7 cellular contexts compared by ENCODE assay signal in genomic region chr9:69120380-69121154, GRCh38. TPM values are rescaled to one million over a fixed set of nuclear protein-coding genes. Genes with fewer than 3 reads are reported as not detected.
DNase-seq lines count a peak whose midpoint lies in the region; ATAC-seq and FAIRE-seq lines count a peak whose summit lies in the region.

No MANE protein-coding gene starts in this region.

- H3K27me3 Mint-ChIP-seq in activated naive CD8-positive, alpha-beta T cell treated with anti-CD3 and anti-CD28 coated beads, Interleukin-2, amount 10 ng/mL, durations not matched to agents 7 days and 5 days, result peaks cover 8% of the 10 kb centered on the region

- H3K36me3 Mint-ChIP-seq in activated naive CD8-positive, alpha-beta T cell treated with anti-CD3 and anti-CD28 coated beads, Interleukin-2, amount 10 ng/mL, durations not matched to agents 7 days and 5 days, result no peaks in the 10 kb centered on the region

- in situ Hi-C loops in G401 (cut with HindIII; ENCODE audit: low sequenced_read_pairs), result no loop called here

- FAIRE-seq in GM18507 (lab: Jason Lieb, UNC), result peak; percentile 39

- no peaks in the 10 kb centered on the region for H3K36me3 ChIP-seq in iPS-18a (ENCODE audit: control insufficient read depth, low read depth, low read length)
- no peaks in the 10 kb centered on the region for H3K36me3 ChIP-seq in skeletal muscle satellite cell (ENCODE audit: insufficient read depth, low read length)

- DNase-seq in GM18507 (ENCODE audit: extremely low spot score, insufficient read length, low read depth) (peak; percentile 18), NCI-H1417 (lab: John Stamatoyannopoulos, UW) (peak; percentile 15 to 96 (median 92)), G401 (ENCODE audit: low spot score) (no peak)
- DNase-seq in activated naive CD8-positive, alpha-beta T cell treated with anti-CD3 and anti-CD28 coated beads, Interleukin-2, amount 10 ng/mL, durations not matched to agents 7 days and 5 days, result peak; percentile 32
- no peak for DNase-seq in effector CD8-positive, alpha-beta T cell (lab: John Stamatoyannopoulos, UW)

- H3K4me1 ChIP-seq in iPS-18a (ENCODE audit: control insufficient read depth, low read depth, low read length) (peaks cover 14% of the 10 kb centered on the region), skeletal muscle satellite cell (ENCODE audit: control insufficient read depth, insufficient read depth, low read length) (peaks cover 11% of the 10 kb centered on the region)

- no peaks in the 10 kb centered on the region for H3K9me3 ChIP-seq in iPS-18a (ENCODE audit: control insufficient read depth, low read depth, low read length)
- no peaks in the 10 kb centered on the region for H3K9me3 ChIP-seq in skeletal muscle satellite cell (replicated peaks; ENCODE audit: low read length)

- H3K27ac Mint-ChIP-seq in activated naive CD8-positive, alpha-beta T cell treated with anti-CD3 and anti-CD28 coated beads, Interleukin-2, amount 10 ng/mL, durations not matched to agents 7 days and 5 days, result no peak overlapping the region

- H3K9me3 Mint-ChIP-seq in activated naive CD8-positive, alpha-beta T cell treated with anti-CD3 and anti-CD28 coated beads, Interleukin-2, amount 10 ng/mL, durations not matched to agents 7 days and 5 days, result no peaks in the 10 kb centered on the region

- peak overlapping the region; percentile 100 for H3K4me2 ChIP-seq in skeletal muscle satellite cell (ENCODE audit: low read length)

- H3K9ac ChIP-seq in iPS-18a (ENCODE audit: low read length) (peak overlapping the region; percentile 96), skeletal muscle satellite cell (ENCODE audit: low read depth, low read length) (no peak overlapping the region)

- peak overlapping the region; percentile 76 for H3K4me3 Mint-ChIP-seq in activated naive CD8-positive, alpha-beta T cell treated with anti-CD3 and anti-CD28 coated beads, Interleukin-2, amount 10 ng/mL, durations not matched to agents 7 days and 5 days

- H3K27me3 ChIP-seq in iPS-18a (ENCODE audit: control insufficient read depth, insufficient read depth, low read length) (no peaks in the 10 kb centered on the region), skeletal muscle satellite cell (ENCODE audit: control insufficient read depth, insufficient read depth, low read length) (no peaks in the 10 kb centered on the region)

- H3K4me3 ChIP-seq in iPS-18a (ENCODE audit: low read length) (peak overlapping the region; percentile 87), skeletal muscle satellite cell (ENCODE audit: low read length) (peak overlapping the region; percentile 80)

- H3K4me1 Mint-ChIP-seq in activated naive CD8-positive, alpha-beta T cell treated with anti-CD3 and anti-CD28 coated beads, Interleukin-2, amount 10 ng/mL, durations not matched to agents 7 days and 5 days, result peaks cover 12% of the 10 kb centered on the region

- ATAC-seq in activated naive CD8-positive, alpha-beta T cell treated with anti-CD3 and anti-CD28 coated beads, Interleukin-2, amount 10 ng/mL, durations not matched to agents 7 days and 5 days (ENCODE audit: low read depth), result no peak

- POLR2A ChIA-PET in activated naive CD8-positive, alpha-beta T cell treated with anti-CD3 and anti-CD28 coated beads, Interleukin-2, amount 10 ng/mL, durations not matched to agents 7 days and 5 days (lab: Charles Lee), result no interaction called here

- H3K27ac ChIP-seq in iPS-18a (ENCODE audit: low read length), result peak overlapping the region; percentile 96

RNA-seq across cellular contexts. Expression of gene TJP2, which starts 53.5 kb away (rescaled TPM):
- total RNA-seq in activated naive CD8-positive, alpha-beta T cell treated with anti-CD3 and anti-CD28 coated beads, Interleukin-2, amount 10 ng/mL, durations not matched to agents 7 days and 5 days, result 1 to 10 TPM; 2.1 to 3.2 TPM
- 14.6 and 34.2 TPM in 2 replicates for total RNA-seq in skeletal muscle satellite cell (2012; rRNA removed)
- 1.7 and 5.1 TPM in 2 replicates for total RNA-seq in G401 (2014; rRNA removed; shearing (Covaris generic))

Comparison
In these comparisons a context has a peak if more than half of its experiments do, and no peak if none do; other contexts are left out.
1. DNase-seq: peak in GM18507 (single experiment), NCI-H1417 (3 of 3) and activated naive CD8-positive, alpha-beta T cell treated with anti-CD3 and anti-CD28 coated beads, Interleukin-2, amount 10 ng/mL, durations not matched to agents 7 days and 5 days (single experiment); none in effector CD8-positive, alpha-beta T cell (single experiment) and G401 (single experiment).